Comparison of ENCODE assay signal across 1 cellular context in genomic region chr2:200342235-200342634, GRCh38.
TF ChIP-seq lines count a peak whose summit lies in the region.

No MANE protein-coding gene starts in this region.

TF ChIP-seq in IMR-90, 13 proteins besides CTCF, POLR2A, EP300 and RAD21:
- no peak for TF ChIP-seq USF2 (IDR thresholded peaks at IDR 0.05; ENCODE audit: low read depth, low read length)
- no peak for TF ChIP-seq NFE2L2 (IDR thresholded peaks at IDR 0.05; ENCODE audit: low read depth, low read length)
- no peak for TF ChIP-seq SMC3 (IDR thresholded peaks at IDR 0.05; ENCODE audit: low read depth, low read length)
- no peak for TF ChIP-seq BHLHE40 (IDR thresholded peaks at IDR 0.05; ENCODE audit: low read depth, low read length)
- TF ChIP-seq MAZ (IDR thresholded peaks at IDR 0.05; ENCODE audit: borderline replicate concordance, low read depth, low read length) = no peak
- TF ChIP-seq FOS (IDR thresholded peaks at IDR 0.05; ENCODE audit: low read depth, low read length) = no peak
- no peak for TF ChIP-seq CHD1 (IDR thresholded peaks at IDR 0.05; ENCODE audit: low read depth, low read length)
- no peak for TF ChIP-seq RCOR1 (IDR thresholded peaks at IDR 0.05; ENCODE audit: insufficient replicate concordance, low read length)
- no peak for TF ChIP-seq CEBPB (IDR thresholded peaks at IDR 0.05; ENCODE audit: low read depth, low read length)
- no peak for TF ChIP-seq MXI1 (IDR thresholded peaks at IDR 0.05; ENCODE audit: borderline replicate concordance, low read depth, low read length)
